In genomic region chr7:6026011-6026819, GRCh38 we compare ENCODE assay signal across 8 cellular contexts. TPM values are rescaled to one million over a fixed set of nuclear protein-coding genes. Genes with fewer than 3 reads are reported as not detected.
DNase-seq lines count a peak whose midpoint lies in the region; ATAC-seq, FAIRE-seq and TF ChIP-seq lines count a peak whose summit lies in the region.

No MANE protein-coding gene starts in this region.

- H3K23me2 ChIP-seq in H1 (ENCODE audit: low read depth, low read length), result no peaks in the 10 kb centered on the region

- H3K14ac ChIP-seq in H1 (ENCODE audit: insufficient read length), result no peak overlapping the region

- no peak overlapping the region for H4K5ac ChIP-seq in H1 (ENCODE audit: insufficient read length, low read depth, low read length)

- H4K91ac ChIP-seq in H1 (replicated peaks; ENCODE audit: insufficient read length, low read length), result no peak overlapping the region

- H2BK5ac ChIP-seq in H1 (ENCODE audit: low read depth, low read length), result no peak overlapping the region

- no peak overlapping the region for H3K56ac ChIP-seq in H1 (replicated peaks; ENCODE audit: insufficient read length, low read depth, low read length)

- H3K9me3 ChIP-seq in H1 (ENCODE audit: insufficient read depth in 2 of 2, low read depth in 1 of 2, low read length in 1 of 2), result no peaks in the 10 kb centered on the region

- H4K8ac ChIP-seq in H1 (ENCODE audit: extremely low read depth, insufficient read depth, low read length), result no peak overlapping the region

- H3K4me1 ChIP-seq in H1 (replicated peaks in 1 of 4; ENCODE audit: control insufficient read depth in 3 of 4, insufficient read depth in 4 of 4, low read length in 3 of 4), result no peaks in the 10 kb centered on the region

- no peak for TF ChIP-seq EP300 in H1 (IDR thresholded peaks at IDR 0.05; ENCODE audit: borderline replicate concordance in 1 of 2, low read depth in 2 of 2, low read length in 2 of 2)

- H3K4me1 Mint-ChIP-seq in stimulated activated naive B cell treated with anti-CD40 and anti-IgM and Interleukin-4, amounts not matched to agents 10 μg/mL and 1 μg/mL and 100 μg/mL, for 72 hours, result peaks cover 25 to 26% of the 10 kb centered on the region in 2 donors

- 89% methylated on average over 21 of the region's 22 CpGs; no CpG with 5 or more reads in 1 of the 2 experiments for WGBS in H1 (ENCODE audit: extremely low coverage in 1 of 2, insufficient coverage in 1 of 2, insufficient read length in 1 of 2, insufficient replicate concordance in 2 of 2, low coverage in 1 of 2, low lambda C conversion rate in 2 of 2, missing lambda C conversion rate in 1 of 2), 2 experiments

- no peaks in the 10 kb centered on the region for H3K27me3 ChIP-seq in H1 (replicated peaks in 1 of 4; ENCODE audit: control insufficient read depth in 3 of 4, extremely low read depth in 1 of 4, insufficient read depth in 3 of 4, low read length in 3 of 4)

- no peak overlapping the region for H2AK5ac ChIP-seq in H1 (ENCODE audit: low read depth, low read length)

- POLR2A ChIA-PET in H1 (lab: Charles Lee; ENCODE audit: partially characterized antibody), result interaction anchor here (0.6 to 6.7 kb wide), 10 partner anchors 8 to 208 kb away, joined by 3 to 66 read pairs (median 3); partner anchors contain the start of genes AIMP2 and PMS2

- TF ChIP-seq RAD21 in H1 (IDR thresholded peaks at IDR 0.05 in 1 of 2, conservative IDR thresholded peaks at IDR 0.05 in 1 of 2; ENCODE audit: low read depth in 2 of 2, low read length in 2 of 2), result peak; percentile 61 to 63

- peaks cover 52 to 70% of the 10 kb centered on the region in 2 donors for H3K36me3 Mint-ChIP-seq in stimulated activated naive B cell treated with anti-CD40 and anti-IgM and Interleukin-4, amounts not matched to agents 10 μg/mL and 1 μg/mL and 100 μg/mL, for 72 hours

- H3K79me2 ChIP-seq in H1 (ENCODE audit: control insufficient read depth in 1 of 2, insufficient read depth in 2 of 2, low read length in 2 of 2), result peaks cover 0 to 2% of the 10 kb centered on the region in 2 experiments; a peak in 1 of 4 replicates

- H2BK12ac ChIP-seq in H1 (ENCODE audit: low read depth, low read length), result no peak overlapping the region

- H3K4me3 ChIP-seq in H1 (ENCODE audit: extremely low read depth in 1 of 4, insufficient read depth in 2 of 4, low read depth in 3 of 4, low read length in 4 of 4), result no peak overlapping the region

- no peak overlapping the region for H3K4me2 ChIP-seq in H1 (ENCODE audit: insufficient read depth in 1 of 2, low read depth in 2 of 2, low read length in 2 of 2)

- peak overlapping the region; percentile 84 for H3K4me3 Mint-ChIP-seq in stimulated activated naive B cell treated with anti-CD40 and anti-IgM and Interleukin-4, amounts not matched to agents 10 μg/mL and 1 μg/mL and 100 μg/mL, for 72 hours

- no peaks in the 10 kb centered on the region for H3K9me3 Mint-ChIP-seq in stimulated activated naive B cell treated with anti-CD40 and anti-IgM and Interleukin-4, amounts not matched to agents 10 μg/mL and 1 μg/mL and 100 μg/mL, for 72 hours

- H3K27me3 Mint-ChIP-seq in stimulated activated naive B cell treated with anti-CD40 and anti-IgM and Interleukin-4, amounts not matched to agents 10 μg/mL and 1 μg/mL and 100 μg/mL, for 72 hours, result no peaks in the 10 kb centered on the region

- ATAC-seq in HG02571 (IDR thresholded peaks at IDR 0.05; ENCODE audit: unreplicated experiment), result peak; percentile 51
- peak; percentile 86 for ATAC-seq in stimulated activated naive B cell treated with anti-CD40 and anti-IgM and Interleukin-4, amounts not matched to agents 10 μg/mL and 1 μg/mL and 100 μg/mL, for 72 hours (replicated peaks)

- H3K9ac ChIP-seq in H1 (replicated peaks in 1 of 4; ENCODE audit: extremely low read depth in 1 of 4, low read depth in 3 of 4, low read length in 3 of 4), result no peak overlapping the region

- no peak overlapping the region for H2BK20ac ChIP-seq in H1 (ENCODE audit: low read length)

- TF ChIP-seq CTCF in GM12874 (IDR thresholded peaks at IDR 0.05; ENCODE audit: insufficient read depth, low read depth, low read length) (peak; percentile 44; the same call in 1 of the 2 replicates), H1 (IDR thresholded peaks at IDR 0.05; ENCODE audit: control extremely low read depth in 1 of 3, insufficient read depth in 1 of 3, low read depth in 1 of 3, low read length in 3 of 3) (peak; percentile 64 to 69 (median 66))

- no peak overlapping the region for H2BK120ac ChIP-seq in H1 (replicated peaks; ENCODE audit: low read depth, low read length)

- H3K79me1 ChIP-seq in H1 (ENCODE audit: low read depth, low read length), result no peaks in the 10 kb centered on the region

- peaks cover 7 to 14% of the 10 kb centered on the region in 2 experiments for H4K20me1 ChIP-seq in H1 (replicated peaks in 1 of 2; ENCODE audit: control insufficient read depth in 1 of 2, insufficient read depth in 2 of 2, low read length in 2 of 2)

- no peak for FAIRE-seq in H1 (lab: Jason Lieb, UNC)

- peaks cover 23 to 82% (median 61%) of the 10 kb centered on the region in 4 experiments for H3K36me3 ChIP-seq in H1 (ENCODE audit: control insufficient read depth in 2 of 4, insufficient read depth in 4 of 4, low read length in 3 of 4)

- no peak overlapping the region for H3K4ac ChIP-seq in H1 (replicated peaks; ENCODE audit: insufficient read length, low read depth, low read length)

- DNase-seq in NCI-H345 (lab: John Stamatoyannopoulos, UW) (peak; percentile 24), H1 (ENCODE audit: low read depth in 1 of 2, low spot score in 2 of 2) (peak; percentile 29 to 75), mucosa of gallbladder (ENCODE audit: low spot score) (peak; percentile 44), NCI-H1048 (lab: John Stamatoyannopoulos, UW) (no peak)
- DNase-seq in activated CD4-positive, alpha-beta T cell treated with anti-CD3 and anti-CD28 coated beads, Interleukin-2, amount 50 U/mL, for 48 hours, result peak; percentile 54 to 66
- peak; percentile 65 for DNase-seq in stimulated activated naive B cell treated with anti-CD40 and anti-IgM and Interleukin-4, amounts not matched to agents 10 μg/mL and 1 μg/mL and 100 μg/mL, for 72 hours

- TF ChIP-seq POLR2A in H1 (IDR thresholded peaks at IDR 0.05; ENCODE audit: control extremely low read depth in 1 of 2, low read depth in 2 of 2, low read length in 2 of 2), result no peak

- H3K27ac ChIP-seq in H1 (ENCODE audit: low read depth, low read length), result no peak overlapping the region

- no peak overlapping the region for H2BK15ac ChIP-seq in H1 (ENCODE audit: low read length)

- H3K23ac ChIP-seq in H1 (ENCODE audit: insufficient read length), result no peak overlapping the region

- H3K18ac ChIP-seq in H1 (ENCODE audit: extremely low read depth, low read length), result no peak overlapping the region

- H3K27ac Mint-ChIP-seq in stimulated activated naive B cell treated with anti-CD40 and anti-IgM and Interleukin-4, amounts not matched to agents 10 μg/mL and 1 μg/mL and 100 μg/mL, for 72 hours, result peak overlapping the region; percentile 96

- CTCF ChIA-PET in H1 (lab: Charles Lee; ENCODE audit: partially characterized antibody), result interaction anchor here (0.6 to 3.7 kb wide), 20 partner anchors 9 to 312 kb away, joined by 3 to 31 read pairs (median 4); partner anchors contain the start of genes AIMP2 and PMS2

- H2AFZ ChIP-seq in H1 (ENCODE audit: low read length), result no peak overlapping the region

RNA-seq across cellular contexts. Expression of gene ANKRD61, which starts 5.0 kb away (rescaled TPM):
- total RNA-seq in H1 (2021; fragmentation: NEBNext Ultra II Directional; extraction: Animal tissue kit (Norgen Biotek cat#: 25700)), result 0.32 and 0.42 TPM in 2 replicates
- polyA plus RNA-seq in H1 (2011; rRNA removed), result 0.23 and 0.24 TPM in 2 replicates
- polyA plus RNA-seq in H1 (2011; cell fraction: cytosol; rRNA removed), result 0.35 TPM
- 0.46 TPM for polyA plus RNA-seq in H1 (2011; cell fraction: nucleus; rRNA removed)
- 0.87 to 1.5 TPM (median 1.0 TPM) in 4 replicates for polyA plus RNA-seq in H1 (2012, experiment 1 of 2)
- polyA plus RNA-seq in H1 (2012, experiment 2 of 2), result not detected
- polyA plus RNA-seq in H1 (2013, experiment 1 of 2), result 0.10 TPM
- 0.09 TPM for polyA plus RNA-seq in H1 (2013, experiment 2 of 2)
- polyA minus RNA-seq in H1 (2011; rRNA and poly(A)+ RNA removed), result 0.13 and 0.22 TPM in 2 replicates
- polyA minus RNA-seq in H1 (2011; cell fraction: cytosol; rRNA and poly(A)+ RNA removed), result not detected
- polyA minus RNA-seq in H1 (2011; cell fraction: nucleus; rRNA and poly(A)+ RNA removed), result not detected
- not detected for total RNA-seq in mucosa of gallbladder

RNA-seq across cellular contexts. Expression of gene AIMP2, which starts 17.1 kb away (rescaled TPM):
- 82.4 and 85.6 TPM in 2 replicates for total RNA-seq in H1 (2021; fragmentation: NEBNext Ultra II Directional; extraction: Animal tissue kit (Norgen Biotek cat#: 25700))
- 94.7 and 99.0 TPM in 2 replicates for polyA plus RNA-seq in H1 (2011; rRNA removed)
- polyA plus RNA-seq in H1 (2011; cell fraction: cytosol; rRNA removed), result 89.4 TPM
- 68.2 TPM for polyA plus RNA-seq in H1 (2011; cell fraction: nucleus; rRNA removed)
- 69.9 to 80.3 TPM (median 78.0 TPM) in 4 replicates for polyA plus RNA-seq in H1 (2012, experiment 1 of 2)
- 70.6 TPM for polyA plus RNA-seq in H1 (2012, experiment 2 of 2)
- 77.2 TPM for polyA plus RNA-seq in H1 (2013, experiment 1 of 2)
- 76.5 TPM for polyA plus RNA-seq in H1 (2013, experiment 2 of 2)
- polyA minus RNA-seq in H1 (2011; rRNA and poly(A)+ RNA removed), result 66.1 and 78.4 TPM in 2 replicates
- polyA minus RNA-seq in H1 (2011; cell fraction: cytosol; rRNA and poly(A)+ RNA removed), result 52.8 TPM
- polyA minus RNA-seq in H1 (2011; cell fraction: nucleus; rRNA and poly(A)+ RNA removed), result 46.9 TPM
- total RNA-seq in mucosa of gallbladder, result 20.0 TPM

RNA-seq across cellular contexts. Expression of gene PMS2, which starts 17.4 kb away (rescaled TPM):
- total RNA-seq in H1 (2021; fragmentation: NEBNext Ultra II Directional; extraction: Animal tissue kit (Norgen Biotek cat#: 25700)), result 11.1 and 12.1 TPM in 2 replicates
- 3.3 and 4.8 TPM in 2 replicates for polyA plus RNA-seq in H1 (2011; rRNA removed)
- 6.3 TPM for polyA plus RNA-seq in H1 (2011; cell fraction: cytosol; rRNA removed)
- polyA plus RNA-seq in H1 (2011; cell fraction: nucleus; rRNA removed), result 4.3 TPM
- 7.3 to 10.4 TPM (median 8.2 TPM) in 4 replicates for polyA plus RNA-seq in H1 (2012, experiment 1 of 2)
- polyA plus RNA-seq in H1 (2012, experiment 2 of 2), result 1.6 TPM
- 6.8 TPM for polyA plus RNA-seq in H1 (2013, experiment 1 of 2)
- polyA plus RNA-seq in H1 (2013, experiment 2 of 2), result 7.3 TPM
- 12.4 and 13.4 TPM in 2 replicates for polyA minus RNA-seq in H1 (2011; rRNA and poly(A)+ RNA removed)
- 6.3 TPM for polyA minus RNA-seq in H1 (2011; cell fraction: cytosol; rRNA and poly(A)+ RNA removed)
- polyA minus RNA-seq in H1 (2011; cell fraction: nucleus; rRNA and poly(A)+ RNA removed), result 12.5 TPM
- total RNA-seq in mucosa of gallbladder, result 10.5 TPM

RNA-seq across cellular contexts. Expression of gene EIF2AK1, which starts 32.8 kb away (rescaled TPM):
- 93.4 and 104 TPM in 2 replicates for total RNA-seq in H1 (2021; fragmentation: NEBNext Ultra II Directional; extraction: Animal tissue kit (Norgen Biotek cat#: 25700))
- polyA plus RNA-seq in H1 (2011; rRNA removed), result 39.2 and 53.5 TPM in 2 replicates
- 96.1 TPM for polyA plus RNA-seq in H1 (2011; cell fraction: cytosol; rRNA removed)
- polyA plus RNA-seq in H1 (2011; cell fraction: nucleus; rRNA removed), result 107 TPM
- 48.6 to 79.1 TPM (median 65.2 TPM) in 4 replicates for polyA plus RNA-seq in H1 (2012, experiment 1 of 2)
- 14.1 TPM for polyA plus RNA-seq in H1 (2012, experiment 2 of 2)
- 48.3 TPM for polyA plus RNA-seq in H1 (2013, experiment 1 of 2)
- 56.6 TPM for polyA plus RNA-seq in H1 (2013, experiment 2 of 2)
- 72.0 and 103 TPM in 2 replicates for polyA minus RNA-seq in H1 (2011; rRNA and poly(A)+ RNA removed)
- 39.3 TPM for polyA minus RNA-seq in H1 (2011; cell fraction: cytosol; rRNA and poly(A)+ RNA removed)
- 65.5 TPM for polyA minus RNA-seq in H1 (2011; cell fraction: nucleus; rRNA and poly(A)+ RNA removed)
- 86.3 TPM for total RNA-seq in mucosa of gallbladder

RNA-seq across cellular contexts. Expression of gene RSPH10B, which starts 55.7 kb away (rescaled TPM):
- total RNA-seq in H1 (2021; fragmentation: NEBNext Ultra II Directional; extraction: Animal tissue kit (Norgen Biotek cat#: 25700)), result 0.17 and 0.45 TPM in 2 replicates
- 0.17 and 0.25 TPM in 2 replicates for polyA plus RNA-seq in H1 (2011; rRNA removed)
- polyA plus RNA-seq in H1 (2011; cell fraction: cytosol; rRNA removed), result 0.37 TPM
- 0.83 TPM for polyA plus RNA-seq in H1 (2011; cell fraction: nucleus; rRNA removed)
- 0.36 to 0.50 TPM (median 0.42 TPM) in 4 replicates for polyA plus RNA-seq in H1 (2012, experiment 1 of 2)
- polyA plus RNA-seq in H1 (2012, experiment 2 of 2), result not detected
- polyA plus RNA-seq in H1 (2013, experiment 1 of 2), result 0.18 TPM
- 0.37 TPM for polyA plus RNA-seq in H1 (2013, experiment 2 of 2)
- polyA minus RNA-seq in H1 (2011; rRNA and poly(A)+ RNA removed), result 0.32 and 0.37 TPM in 2 replicates
- polyA minus RNA-seq in H1 (2011; cell fraction: cytosol; rRNA and poly(A)+ RNA removed), result not detected
- polyA minus RNA-seq in H1 (2011; cell fraction: nucleus; rRNA and poly(A)+ RNA removed), result 1.4 TPM
- total RNA-seq in mucosa of gallbladder, result 0.92 TPM
